22 cellular contexts compared by ENCODE assay signal in the genomic region with DNA sequence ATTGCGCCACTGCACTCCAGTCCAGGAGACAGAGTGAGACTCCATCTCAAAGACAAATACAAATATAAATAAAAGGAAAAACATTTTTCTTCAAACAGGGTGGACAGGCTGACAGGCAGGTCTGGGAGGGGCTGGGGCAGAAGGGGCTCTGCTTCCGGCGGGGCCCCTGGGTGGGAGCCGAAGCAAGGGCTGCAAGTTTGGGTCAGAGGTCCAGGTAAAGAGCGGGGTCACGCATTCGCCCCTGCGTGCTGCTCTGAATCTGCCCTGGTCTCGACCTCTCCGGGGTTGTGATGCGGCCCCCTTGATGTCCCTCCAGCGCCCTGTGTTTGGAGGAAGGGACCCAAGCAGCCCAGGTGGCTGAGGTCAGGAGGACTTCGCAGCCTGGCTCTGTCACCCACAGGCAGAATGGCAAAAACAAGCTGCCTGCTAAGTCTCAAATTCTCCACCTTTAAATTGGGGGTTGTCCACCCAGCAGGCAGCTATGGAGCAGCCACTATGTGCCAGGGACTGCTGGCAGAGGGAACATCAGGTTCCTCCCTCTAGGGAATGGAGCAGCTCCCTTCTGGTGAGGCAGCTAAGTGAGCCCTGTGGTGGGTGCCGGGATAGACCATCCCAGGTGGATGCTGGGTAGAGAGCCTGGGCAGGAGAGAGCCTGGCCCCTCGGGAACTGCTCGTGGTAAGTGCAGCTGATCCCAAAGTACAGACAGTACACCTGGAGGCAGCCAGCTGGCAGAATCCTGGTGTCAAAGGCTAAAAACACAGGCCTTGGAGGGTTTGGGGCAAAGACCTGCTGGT. TPM values are rescaled to one million over a fixed set of nuclear protein-coding genes. Genes with fewer than 3 reads are reported as not detected.
"Had no signal": no experiment of that assay in that cellular context is flagged by ENCODE, and none has a peak within 500 bp of the region (broad histone marks: within the 10 kb centered on the region; RNA-seq: fewer than 3 reads in every experiment).

No MANE protein-coding gene starts in this region.

- H3K36me3 ChIP-seq: cardiac muscle cell, heart right ventricle, lower lobe of right lung, right lobe of liver, stomach, suprapubic skin, tibial nerve, uterus had no signal

- H3K36me3 Mint-ChIP-seq: activated naive CD4-positive, alpha-beta T cell treated with anti-CD3 and anti-CD28 coated beads, Interleukin-2, amount 10 ng/mL, durations not matched to agents 7 days and 5 days; naive B cell had no signal

- ATAC-seq: activated CD4-positive, CD25-positive, alpha-beta regulatory T cell treated with anti-CD3 and anti-CD28 coated beads, Interleukin-2, amount 50 U/mL, for 24 hours; activated T-cell treated with anti-CD3 and anti-CD28 coated beads, Interleukin-2, amount 50 U/mL, for 72 hours; heart right ventricle; left lobe of liver; lower lobe of right lung had no signal

- H3K4me3 ChIP-seq: cardiac muscle cell, heart right ventricle, lower lobe of right lung, right lobe of liver, skin epidermis, stomach, suprapubic skin, tibial nerve, uterus had no signal

- H3K9me3 Mint-ChIP-seq: activated CD4-positive, alpha-beta memory T cell treated with anti-CD3 and anti-CD28 coated beads, Interleukin-2, amount 10 ng/mL, durations not matched to agents 7 days and 5 days; activated CD4-positive, alpha-beta T cell treated with anti-CD3 and anti-CD28 coated beads, Interleukin-2, amount 10 ng/mL, durations not matched to agents 24 days and 14 days; activated naive CD4-positive, alpha-beta T cell treated with anti-CD3 and anti-CD28 coated beads, Interleukin-2, amount 10 ng/mL, durations not matched to agents 7 days and 5 days; activated T-cell treated with anti-CD3 and anti-CD28 coated beads, Interleukin-2, amount 50 U/mL, for 72 hours had no signal

- H3K27ac ChIP-seq: cardiac muscle cell, epithelial cell of prostate, heart right ventricle, lower lobe of right lung, right lobe of liver, skin epidermis, stomach, suprapubic skin, tibial nerve, uterus had no signal

- H3K4me1 Mint-ChIP-seq: activated CD4-positive, alpha-beta memory T cell treated with anti-CD3 and anti-CD28 coated beads, Interleukin-2, amount 10 ng/mL, durations not matched to agents 7 days and 5 days; activated CD4-positive, alpha-beta T cell treated with anti-CD3 and anti-CD28 coated beads, Interleukin-2, amount 10 ng/mL, durations not matched to agents 24 days and 14 days; activated naive CD4-positive, alpha-beta T cell treated with anti-CD3 and anti-CD28 coated beads, Interleukin-2, amount 10 ng/mL, durations not matched to agents 7 days and 5 days had no signal

- H3K9me3 ChIP-seq: heart right ventricle, lower lobe of right lung, right lobe of liver, suprapubic skin, tibial nerve, uterus had no signal

- H3K27me3 ChIP-seq: right lobe of liver, uterus had no signal

- H3K27ac Mint-ChIP-seq: activated CD4-positive, alpha-beta memory T cell treated with anti-CD3 and anti-CD28 coated beads, Interleukin-2, amount 10 ng/mL, durations not matched to agents 7 days and 5 days; activated CD4-positive, alpha-beta T cell treated with anti-CD3 and anti-CD28 coated beads, Interleukin-2, amount 10 ng/mL, durations not matched to agents 24 days and 14 days; activated naive CD4-positive, alpha-beta T cell treated with anti-CD3 and anti-CD28 coated beads, Interleukin-2, amount 10 ng/mL, durations not matched to agents 7 days and 5 days; activated T-cell treated with anti-CD3 and anti-CD28 coated beads, Interleukin-2, amount 50 U/mL, for 72 hours; naive B cell had no signal

- DNase-seq: activated CD4-positive, alpha-beta memory T cell treated with anti-CD3 and anti-CD28 coated beads, Interleukin-2, amount 10 ng/mL, durations not matched to agents 7 days and 5 days; activated CD4-positive, alpha-beta T cell treated with anti-CD3 and anti-CD28 coated beads, Interleukin-2, amount 10 ng/mL, durations not matched to agents 24 days and 14 days; activated effector memory CD4-positive, alpha-beta T cell treated with anti-CD3 and anti-CD28 coated beads, Interleukin-2, amount 50 U/mL, for 16 hours; activated naive CD4-positive, alpha-beta T cell treated with anti-CD3 and anti-CD28 coated beads, Interleukin-2, amount 10 ng/mL, durations not matched to agents 7 days and 5 days; activated T-cell treated with anti-CD3 and anti-CD28 coated beads, Interleukin-2, amount 50 U/mL, for 72 hours; cortex of kidney; heart right ventricle; lower lobe of right lung; naive B cell; stimulated activated CD4-positive, alpha-beta T cell treated with anti-CD3 and anti-CD28 coated beads, Interleukin-1b, Interleukin-23, amount 100 ng/mL, for 48 hours; stomach; uterus had no signal

- H3K4me1 ChIP-seq: heart right ventricle, lower lobe of right lung, right lobe of liver, stomach, suprapubic skin, tibial nerve, uterus had no signal

- H3K4me3 Mint-ChIP-seq: activated CD4-positive, alpha-beta memory T cell treated with anti-CD3 and anti-CD28 coated beads, Interleukin-2, amount 10 ng/mL, durations not matched to agents 7 days and 5 days; activated CD4-positive, alpha-beta T cell treated with anti-CD3 and anti-CD28 coated beads, Interleukin-2, amount 10 ng/mL, durations not matched to agents 24 days and 14 days; activated naive CD4-positive, alpha-beta T cell treated with anti-CD3 and anti-CD28 coated beads, Interleukin-2, amount 10 ng/mL, durations not matched to agents 7 days and 5 days; activated T-cell treated with anti-CD3 and anti-CD28 coated beads, Interleukin-2, amount 50 U/mL, for 72 hours; naive B cell had no signal

RNA-seq across cellular contexts. Expression of a gene that starts 10.3 kb away (rescaled TPM):
- total RNA-seq: activated CD4-positive, alpha-beta memory T cell treated with anti-CD3 and anti-CD28 coated beads, Interleukin-2, amount 10 ng/mL, durations not matched to agents 7 days and 5 days; fibroblast of villous mesenchyme; left lobe of liver; lower lobe of right lung; mesenteric fat pad; right lobe of liver; suprapubic skin had no signal
